Comparison of ENCODE assay signal across 29 cellular contexts in genomic region chr2:71976685-71977084, GRCh38.
"Had no signal": no experiment of that assay in that cellular context is flagged by ENCODE, and none has a peak within 500 bp of the region (broad histone marks: within the 10 kb centered on the region; RNA-seq: fewer than 3 reads in every experiment).

No MANE protein-coding gene starts in this region.

- H3K27ac ChIP-seq: stomach, suprapubic skin, testis, thoracic aorta, thyroid gland, tibial artery, tibial nerve, transverse colon, upper lobe of left lung, upper lobe of right lung, uterus, vagina had no signal

- H3K36me3 Mint-ChIP-seq: stimulated activated effector memory CD8-positive, alpha-beta T cell treated with anti-CD3 and anti-CD28 coated beads, Interleukin-12 subunit alpha, Interleukin-12 subunit beta, amount 100 ng/mL, for 72 hours; stimulated activated memory B cell treated with anti-CD40 and anti-IgM and Interleukin-4, amounts not matched to agents 10 μg/mL and 1 μg/mL and 100 μg/mL, for 72 hours; stimulated activated naive B cell treated with anti-CD40 and anti-IgM and Interleukin-4, amounts not matched to agents 10 μg/mL and 1 μg/mL and 100 μg/mL, for 72 hours; type B pancreatic cell had no signal

- H3K9me3 ChIP-seq: testis, thoracic aorta, thyroid gland, upper lobe of right lung, uterus, vagina had no signal

- H3K27ac Mint-ChIP-seq: stimulated activated effector memory CD8-positive, alpha-beta T cell treated with anti-CD3 and anti-CD28 coated beads, Interleukin-12 subunit alpha, Interleukin-12 subunit beta, amount 100 ng/mL, for 72 hours; stimulated activated memory B cell treated with anti-CD40 and anti-IgM and Interleukin-4, amounts not matched to agents 10 μg/mL and 1 μg/mL and 100 μg/mL, for 72 hours; stimulated activated naive B cell treated with anti-CD40 and anti-IgM and Interleukin-4, amounts not matched to agents 10 μg/mL and 1 μg/mL and 100 μg/mL, for 72 hours; stimulated activated naive CD8-positive, alpha-beta T cell treated with anti-CD3 and anti-CD28 coated beads, Interleukin-15, amount 100 ng/mL, for 72 hours; stimulated activated naive CD8-positive, alpha-beta T cell treated with anti-CD3 and anti-CD28 coated beads, Interleukin-15, Interleukin-2, amounts not matched to agents 100 ng/mL and 50 ng/mL, for 24 hours; type B pancreatic cell had no signal

- H3K4me3 ChIP-seq: stomach, suprapubic skin, testis, thoracic aorta, thyroid gland, tibial artery, tibial nerve, transverse colon, upper lobe of left lung, upper lobe of right lung, uterus, vagina had no signal

- DNase-seq: stimulated activated CD4-positive, alpha-beta T cell treated with anti-CD3 and anti-CD28 coated beads, Interleukin-2, amount 100 ng/mL, for 48 hours; stimulated activated CD4-positive, alpha-beta T cell treated with anti-CD3 and anti-CD28 coated beads, Interleukin-4, amount 100 ng/mL, for 1 hour; stimulated activated CD4-positive, alpha-beta T cell treated with anti-CD3 and anti-CD28 coated beads, Interleukin-4, amount 100 ng/mL, for 24 hours; stimulated activated CD4-positive, alpha-beta T cell treated with anti-CD3 and anti-CD28 coated beads, Interleukin-4, amount 100 ng/mL, for 4 hours; stimulated activated CD8-positive, alpha-beta memory T cell treated with anti-CD3 and anti-CD28 coated beads, Interleukin-4, amount 100 ng/mL, for 48 hours; stimulated activated naive B cell treated with anti-CD40 and anti-IgM and Interleukin-4, amounts not matched to agents 10 μg/mL and 1 μg/mL and 100 μg/mL, for 72 hours; stimulated activated naive CD4-positive, alpha-beta T cell; stimulated activated naive CD4-positive, alpha-beta T cell treated with Interleukin-2 at 50 U/mL for 16 hours; stimulated activated naive CD8-positive, alpha-beta T cell treated with anti-CD3 and anti-CD28 coated beads, Interleukin-15, amount 100 ng/mL, for 72 hours; stimulated activated naive CD8-positive, alpha-beta T cell treated with anti-CD3 and anti-CD28 coated beads, Interleukin-15, Interleukin-2, amounts not matched to agents 100 U/mL and 50 U/mL, for 24 hours; stomach; substantia nigra; testis; thyroid gland; tibial artery; transverse colon; trophoblast cell; upper lobe of left lung; upper lobe of right lung; uterus had no signal

- H3K4me3 Mint-ChIP-seq: stimulated activated effector memory CD8-positive, alpha-beta T cell treated with anti-CD3 and anti-CD28 coated beads, Interleukin-12 subunit alpha, Interleukin-12 subunit beta, amount 100 ng/mL, for 72 hours; stimulated activated memory B cell treated with anti-CD40 and anti-IgM and Interleukin-4, amounts not matched to agents 10 μg/mL and 1 μg/mL and 100 μg/mL, for 72 hours; stimulated activated naive B cell treated with anti-CD40 and anti-IgM and Interleukin-4, amounts not matched to agents 10 μg/mL and 1 μg/mL and 100 μg/mL, for 72 hours; stimulated activated naive CD8-positive, alpha-beta T cell treated with anti-CD3 and anti-CD28 coated beads, Interleukin-15, amount 100 ng/mL, for 72 hours; stimulated activated naive CD8-positive, alpha-beta T cell treated with anti-CD3 and anti-CD28 coated beads, Interleukin-15, Interleukin-2, amounts not matched to agents 100 ng/mL and 50 ng/mL, for 24 hours; type B pancreatic cell had no signal

- H3K27me3 ChIP-seq: suprapubic skin, testis, thyroid gland, upper lobe of left lung, uterus, vagina had no signal

- H3K9me3 Mint-ChIP-seq: stimulated activated naive CD8-positive, alpha-beta T cell treated with anti-CD3 and anti-CD28 coated beads, Interleukin-15, amount 100 ng/mL, for 72 hours; stimulated activated naive CD8-positive, alpha-beta T cell treated with anti-CD3 and anti-CD28 coated beads, Interleukin-15, Interleukin-2, amounts not matched to agents 100 ng/mL and 50 ng/mL, for 24 hours; type B pancreatic cell had no signal

- H3K36me3 ChIP-seq: stomach, suprapubic skin, thoracic aorta, thyroid gland, tibial artery, tibial nerve, transverse colon, upper lobe of left lung, upper lobe of right lung, uterus, vagina had no signal

- FAIRE-seq: urothelium cell line had no signal

- ATAC-seq: stimulated activated effector memory CD8-positive, alpha-beta T cell treated with anti-CD3 and anti-CD28 coated beads, Interleukin-12 subunit alpha, Interleukin-12 subunit beta, amount 100 ng/mL, for 72 hours; stimulated activated memory B cell treated with anti-CD40 and anti-IgM and Interleukin-4, amounts not matched to agents 10 μg/mL and 1 μg/mL and 100 μg/mL, for 72 hours; stimulated activated naive B cell treated with anti-CD40 and anti-IgM and Interleukin-4, amounts not matched to agents 10 μg/mL and 1 μg/mL and 100 μg/mL, for 72 hours; stimulated activated naive CD8-positive, alpha-beta T cell treated with anti-CD3 and anti-CD28 coated beads, Interleukin-15, amount 100 ng/mL, for 72 hours; stimulated activated naive CD8-positive, alpha-beta T cell treated with anti-CD3 and anti-CD28 coated beads, Interleukin-15, Interleukin-2, amounts not matched to agents 100 U/mL and 50 U/mL, for 24 hours; upper lobe of right lung had no signal

- H3K4me1 ChIP-seq: stomach, suprapubic skin, testis, thyroid gland, tibial artery, tibial nerve, transverse colon, upper lobe of left lung, upper lobe of right lung, uterus, vagina had no signal

- H3K27me3 Mint-ChIP-seq: stimulated activated naive B cell treated with anti-CD40 and anti-IgM and Interleukin-4, amounts not matched to agents 10 μg/mL and 1 μg/mL and 100 μg/mL, for 72 hours had no signal

- H3K4me1 Mint-ChIP-seq: stimulated activated effector memory CD8-positive, alpha-beta T cell treated with anti-CD3 and anti-CD28 coated beads, Interleukin-12 subunit alpha, Interleukin-12 subunit beta, amount 100 ng/mL, for 72 hours; stimulated activated memory B cell treated with anti-CD40 and anti-IgM and Interleukin-4, amounts not matched to agents 10 μg/mL and 1 μg/mL and 100 μg/mL, for 72 hours; stimulated activated naive B cell treated with anti-CD40 and anti-IgM and Interleukin-4, amounts not matched to agents 10 μg/mL and 1 μg/mL and 100 μg/mL, for 72 hours; stimulated activated naive CD8-positive, alpha-beta T cell treated with anti-CD3 and anti-CD28 coated beads, Interleukin-15, amount 100 ng/mL, for 72 hours had no signal
